ENCODE assay signal across 24 cellular contexts in genomic region chr3:141126661-141127343, GRCh38.
A peak's percentile ranks its signal among the peaks of the same experiment; 100 is the strongest.
DNase-seq lines count a peak whose midpoint lies in the region; ATAC-seq, FAIRE-seq and TF ChIP-seq lines count a peak whose summit lies in the region.
"Had no signal": no experiment of that assay in that cellular context is flagged by ENCODE, and none has a peak within 500 bp of the region (broad histone marks: within the 10 kb centered on the region; RNA-seq: fewer than 3 reads in every experiment).

No MANE protein-coding gene starts in this region.

- H3K27me3 ChIP-seq in H1 (replicated peaks in 1 of 4; ENCODE audit: control insufficient read depth in 3 of 4, extremely low read depth in 1 of 4, insufficient read depth in 3 of 4, low read length in 3 of 4) (no peaks in the 10 kb centered on the region), trophoblast cell (ENCODE audit: insufficient read depth, low read length) (no peaks in the 10 kb centered on the region), testis (no peaks in the 10 kb centered on the region)
- no peaks in the 10 kb centered on the region for H3K27me3 ChIP-seq in naive thymus-derived CD4-positive, alpha-beta T cell (ENCODE audit: control insufficient read depth in 2 of 2, insufficient read depth in 2 of 2, low read length in 2 of 2)

- H3K79me2 ChIP-seq in H1 (ENCODE audit: control insufficient read depth in 1 of 2, insufficient read depth in 2 of 2, low read length in 2 of 2), result no peaks in the 10 kb centered on the region
- no peaks in the 10 kb centered on the region for H3K79me2 ChIP-seq in trophoblast cell (ENCODE audit: control insufficient read depth, insufficient read depth, low read length, poor library complexity)

- H3K4me2 ChIP-seq in H1 (ENCODE audit: insufficient read depth in 1 of 2, low read depth in 2 of 2, low read length in 2 of 2) (no peak overlapping the region), trophoblast cell (ENCODE audit: low read length) (no peak overlapping the region)
- H3K4me2 ChIP-seq: SK-N-SH had no signal

- H3K36me3 ChIP-seq in H1 (ENCODE audit: control insufficient read depth in 2 of 4, insufficient read depth in 4 of 4, low read length in 3 of 4), result no peaks in the 10 kb centered on the region
- H3K36me3 ChIP-seq in naive thymus-derived CD4-positive, alpha-beta T cell (ENCODE audit: control insufficient read depth in 2 of 3, insufficient read depth in 3 of 3, low read length in 3 of 3), result no peaks in the 10 kb centered on the region
- peaks cover 1% of the 10 kb centered on the region in 2 experiments for H3K36me3 ChIP-seq in trophoblast cell (ENCODE audit: control insufficient read depth in 1 of 2, insufficient read depth in 2 of 2, low read length in 2 of 2)
- no peaks in the 10 kb centered on the region for H3K36me3 ChIP-seq in testis (ENCODE audit: low read depth, missing control alignments)

- no peak overlapping the region for H4K12ac ChIP-seq in trophoblast cell (ENCODE audit: low read depth, low read length)

- TF ChIP-seq EP300 in H1 (IDR thresholded peaks at IDR 0.05; ENCODE audit: borderline replicate concordance in 1 of 2, low read depth in 2 of 2, low read length in 2 of 2), result no peak

- H3K4ac ChIP-seq in H1 (replicated peaks; ENCODE audit: insufficient read length, low read depth, low read length) (no peak overlapping the region), trophoblast cell (ENCODE audit: low read depth, low read length) (peak overlapping the region; percentile 12)

- H3K4me3 ChIP-seq in H1 (ENCODE audit: extremely low read depth in 1 of 4, insufficient read depth in 2 of 4, low read depth in 3 of 4, low read length in 4 of 4) (no peak overlapping the region), trophoblast cell (ENCODE audit: low read depth, low read length) (no peak overlapping the region), testis (no peak overlapping the region)
- no peak overlapping the region for H3K4me3 ChIP-seq in naive thymus-derived CD4-positive, alpha-beta T cell (ENCODE audit: low read length)

- H3K36me3 Mint-ChIP-seq in naive thymus-derived CD4-positive, alpha-beta T cell, result peaks cover 0 to 6% (median 0%) of the 10 kb centered on the region in 5 donors
- H3K36me3 Mint-ChIP-seq: CD4-positive, alpha-beta memory T cell had no signal

- H3K27ac ChIP-seq in H1 (ENCODE audit: low read depth, low read length) (no peak overlapping the region), trophoblast cell (ENCODE audit: low read depth, low read length) (no peak overlapping the region), testis (no peak overlapping the region)
- H3K27ac ChIP-seq in naive thymus-derived CD4-positive, alpha-beta T cell (ENCODE audit: low read depth, low read length), result no peak overlapping the region

- no peak overlapping the region for H3K4me3 Mint-ChIP-seq in naive thymus-derived CD4-positive, alpha-beta T cell
- H3K4me3 Mint-ChIP-seq: CD4-positive, alpha-beta memory T cell had no signal

- TF ChIP-seq RAD21 in H1 (IDR thresholded peaks at IDR 0.05 in 1 of 2, conservative IDR thresholded peaks at IDR 0.05 in 1 of 2; ENCODE audit: low read depth in 2 of 2, low read length in 2 of 2), result no peak

- CTCF ChIA-PET in H1 (lab: Charles Lee; ENCODE audit: partially characterized antibody), result interaction anchor here (0.7 to 6.9 kb wide), 4 partner anchors 11 to 181 kb away, joined by 3 to 44 read pairs (median 4); no protein-coding TSS in a partner anchor
- CTCF ChIA-PET in naive thymus-derived CD4-positive, alpha-beta T cell (lab: Charles Lee), result no interaction called here

- TF ChIP-seq CTCF in H1 (IDR thresholded peaks at IDR 0.05; ENCODE audit: control extremely low read depth in 1 of 3, insufficient read depth in 1 of 3, low read depth in 1 of 3, low read length in 3 of 3), result no peak
- no peak for TF ChIP-seq CTCF in testis (IDR thresholded peaks at IDR 0.05)

- H3K9ac ChIP-seq in H1 (replicated peaks in 1 of 4; ENCODE audit: extremely low read depth in 1 of 4, low read depth in 3 of 4, low read length in 3 of 4) (no peak overlapping the region), trophoblast cell (ENCODE audit: low read length) (no peak overlapping the region)
- H3K9ac ChIP-seq: SK-N-SH had no signal

- no peak for TF ChIP-seq POLR2A in H1 (IDR thresholded peaks at IDR 0.05; ENCODE audit: control extremely low read depth in 1 of 2, low read depth in 2 of 2, low read length in 2 of 2)
- no peak for TF ChIP-seq POLR2A in testis (IDR thresholded peaks at IDR 0.05)

- H3K27me3 Mint-ChIP-seq in naive thymus-derived CD4-positive, alpha-beta T cell, result peaks cover 12 to 45% (median 21%) of the 10 kb centered on the region in 5 donors

- no peak overlapping the region for H4K91ac ChIP-seq in H1 (replicated peaks; ENCODE audit: insufficient read length, low read length)
- H4K91ac ChIP-seq in trophoblast cell (ENCODE audit: low read depth, low read length), result no peak overlapping the region

- H2BK5ac ChIP-seq in H1 (ENCODE audit: low read depth, low read length) (no peak overlapping the region), trophoblast cell (ENCODE audit: low read depth, low read length, poor library complexity) (no peak overlapping the region)

- FAIRE-seq in H1 (lab: Jason Lieb, UNC), result no peak
- FAIRE-seq: GM12891, H54, HepG2 had no signal

- DNase-seq in RPMI8226 (peak; percentile 0), H1 (ENCODE audit: low read depth in 1 of 2, low spot score in 2 of 2) (no peak), trophoblast cell (no peak), HPDE6-E6E7 (ENCODE audit: extremely low spot score) (no peak), testis (no peak)
- no peak for DNase-seq in naive thymus-derived CD4-positive, alpha-beta T cell
- DNase-seq: Caco-2; CD4-positive, alpha-beta memory T cell; DMS79; GF-D8; Karpas-422; NCI-H1092 treated with DMSO at 0.1 percent for 48 hours; NCI-H1436; NCI-H187; NCI-H2081 treated with DMSO at 0.1 percent for 48 hours; NCI-H2171 treated with DMSO at 0.1 percent for 48 hours; NCI-H345; NCI-H510A treated with DMSO at 0.1 percent for 48 hours had no signal

- H2BK12ac ChIP-seq in H1 (ENCODE audit: low read depth, low read length), result no peak overlapping the region
- H2BK12ac ChIP-seq in trophoblast cell (ENCODE audit: low read length), result no peak overlapping the region

- no peak overlapping the region for H3K56ac ChIP-seq in H1 (replicated peaks; ENCODE audit: insufficient read length, low read depth, low read length)

- H2AK5ac ChIP-seq in H1 (ENCODE audit: low read depth, low read length) (0 out of 2 replicates have a peak overlapping the region, but pooled peaks have one; percentile 4), trophoblast cell (ENCODE audit: low read length) (no peak overlapping the region)

- peak; percentile 5 for ATAC-seq in naive thymus-derived CD4-positive, alpha-beta T cell
- ATAC-seq in HG02798 (IDR thresholded peaks at IDR 0.05; ENCODE audit: poor library complexity, unreplicated experiment), result no peak
- ATAC-seq: HepG2, Panc1 had no signal

- no peak overlapping the region for H4K5ac ChIP-seq in H1 (ENCODE audit: insufficient read length, low read depth, low read length)

- H2BK120ac ChIP-seq in H1 (replicated peaks; ENCODE audit: low read depth, low read length) (no peak overlapping the region), trophoblast cell (ENCODE audit: insufficient read depth, low read length, poor library complexity) (no peak overlapping the region)

- H3K14ac ChIP-seq in H1 (ENCODE audit: insufficient read length) (no peak overlapping the region), trophoblast cell (ENCODE audit: low read length) (no peak overlapping the region)

- no peak overlapping the region for H3K18ac ChIP-seq in H1 (ENCODE audit: extremely low read depth, low read length)
- no peak overlapping the region for H3K18ac ChIP-seq in trophoblast cell (ENCODE audit: low read length)

- H3K9me3 Mint-ChIP-seq in naive thymus-derived CD4-positive, alpha-beta T cell, result peaks cover 0 to 2% (median 0%) of the 10 kb centered on the region in 11 donors

- intact Hi-C loops in naive thymus-derived CD4-positive, alpha-beta T cell (cut with micrococcal nuclease), result no loop called here
- intact Hi-C loops in testis (cut with DNase I; ENCODE audit: low total_unique reads), result no loop called here

- H3K79me1 ChIP-seq in H1 (ENCODE audit: low read depth, low read length) (no peaks in the 10 kb centered on the region), trophoblast cell (ENCODE audit: low read length) (no peaks in the 10 kb centered on the region)

- H4K8ac ChIP-seq in H1 (ENCODE audit: extremely low read depth, insufficient read depth, low read length), result peak overlapping the region; percentile 51; the same call in 1 of the 2 replicates
- H4K8ac ChIP-seq in trophoblast cell (ENCODE audit: low read depth, low read length), result no peak overlapping the region

- no peak overlapping the region for H2BK20ac ChIP-seq in H1 (ENCODE audit: low read length)

- H2AFZ ChIP-seq in H1 (ENCODE audit: low read length), result no peak overlapping the region
- no peak overlapping the region for H2AFZ ChIP-seq in trophoblast cell (ENCODE audit: insufficient read depth, low read length, poor library complexity)

- H4K20me1 ChIP-seq in H1 (replicated peaks in 1 of 2; ENCODE audit: control insufficient read depth in 1 of 2, insufficient read depth in 2 of 2, low read length in 2 of 2), result peaks cover 0 to 2% of the 10 kb centered on the region in 2 experiments

- H3K23ac ChIP-seq in H1 (ENCODE audit: insufficient read length), result no peak overlapping the region
- no peak overlapping the region for H3K23ac ChIP-seq in trophoblast cell (ENCODE audit: low read length)

- H3K23me2 ChIP-seq in H1 (ENCODE audit: low read depth, low read length), result no peaks in the 10 kb centered on the region; the same call in 1 of the 2 replicates

- H3K9me3 ChIP-seq in H1 (ENCODE audit: insufficient read depth in 2 of 2, low read depth in 1 of 2, low read length in 1 of 2) (no peaks in the 10 kb centered on the region), trophoblast cell (ENCODE audit: insufficient read depth, low read depth, low read length) (no peaks in the 10 kb centered on the region), testis (no peaks in the 10 kb centered on the region)
- no peaks in the 10 kb centered on the region for H3K9me3 ChIP-seq in naive thymus-derived CD4-positive, alpha-beta T cell (ENCODE audit: control insufficient read depth in 2 of 3, low read length in 3 of 3)
- H3K9me3 ChIP-seq: Caco-2, SK-N-SH had no signal

- no peak overlapping the region for H2BK15ac ChIP-seq in H1 (ENCODE audit: low read length)

- H3K4me1 ChIP-seq in H1 (replicated peaks in 1 of 4; ENCODE audit: control insufficient read depth in 3 of 4, insufficient read depth in 4 of 4, low read length in 3 of 4) (0 out of 7 replicates have a peak, but pooled peaks cover 0 to 2% (median 0%) of the 10 kb centered on the region in 4 experiments), trophoblast cell (ENCODE audit: control insufficient read depth in 1 of 2, insufficient read depth in 2 of 2, low read length in 2 of 2) (peaks cover 9 to 11% of the 10 kb centered on the region in 2 experiments), testis (no peaks in the 10 kb centered on the region)
- no peaks in the 10 kb centered on the region for H3K4me1 ChIP-seq in naive thymus-derived CD4-positive, alpha-beta T cell (ENCODE audit: control insufficient read depth in 2 of 2, insufficient read depth in 2 of 2, low read length in 2 of 2)
- H3K4me1 ChIP-seq: Caco-2 had no signal

- no peaks in the 10 kb centered on the region for H3K4me1 Mint-ChIP-seq in naive thymus-derived CD4-positive, alpha-beta T cell

- H3K27ac Mint-ChIP-seq in naive thymus-derived CD4-positive, alpha-beta T cell, result no peak overlapping the region
- H3K27ac Mint-ChIP-seq: CD4-positive, alpha-beta memory T cell had no signal

- POLR2A ChIA-PET in H1 (lab: Charles Lee; ENCODE audit: partially characterized antibody), result no interaction called here
- POLR2A ChIA-PET in naive thymus-derived CD4-positive, alpha-beta T cell (lab: Charles Lee), result no interaction called here

- WGBS in H1 (ENCODE audit: extremely low coverage in 1 of 2, insufficient coverage in 1 of 2, insufficient read length in 1 of 2, insufficient replicate concordance in 2 of 2, low coverage in 1 of 2, low lambda C conversion rate in 2 of 2, missing lambda C conversion rate in 1 of 2), 2 experiments, result 90% methylated on average over 9 of the region's 9 CpGs; no CpG with 5 or more reads in 1 of the 2 experiments
- no CpG with 5 or more reads among the region's 9 CpGs for WGBS in trophoblast cell (ENCODE audit: extremely low coverage, insufficient coverage, insufficient read length)
- 94 to 97% methylated on average over 8 to 9 of the region's 9 CpGs for WGBS in testis, 2 donors
